ENCODE assay signal across 8 cellular contexts in genomic region chr6:170296423-170296745, GRCh38. TPM values are rescaled to one million over a fixed set of nuclear protein-coding genes. Genes with fewer than 3 reads are reported as not detected.
DNase-seq lines count a peak whose midpoint lies in the region; ATAC-seq, FAIRE-seq and TF ChIP-seq lines count a peak whose summit lies in the region.
"Had no signal": no experiment of that assay in that cellular context is flagged by ENCODE, and none has a peak within 500 bp of the region (broad histone marks: within the 10 kb centered on the region; RNA-seq: fewer than 3 reads in every experiment).

No MANE protein-coding gene starts in this region.

- H3K27ac ChIP-seq in HCT116 (ENCODE audit: low read depth, low read length) (no peak overlapping the region; the same call in 1 of the 2 replicates), RWPE2 (ENCODE audit: poor library complexity, severe bottlenecking) (no peak overlapping the region), iPS-18a (ENCODE audit: low read length) (no peak overlapping the region), small intestine (ENCODE audit: low read depth in 1 of 2, low read length in 1 of 2) (peak overlapping the region in 1 of 2 donors; percentile 62)

- H3K4me1 ChIP-seq in HCT116 (ENCODE audit: control insufficient read depth in 1 of 2, insufficient read depth in 2 of 2, low read length in 2 of 2) (peaks cover 4 to 14% of the 10 kb centered on the region in 2 experiments; a peak in 2 of 4 replicates), RWPE2 (ENCODE audit: insufficient read depth, poor library complexity, severe bottlenecking) (no peaks in the 10 kb centered on the region), iPS-18a (ENCODE audit: control insufficient read depth, low read depth, low read length) (peaks cover 51% of the 10 kb centered on the region), small intestine (ENCODE audit: control insufficient read depth in 2 of 2, insufficient read depth in 1 of 2, low read depth in 1 of 2, low read length in 1 of 2) (peaks cover 0 to 7% of the 10 kb centered on the region in 2 donors)

- no peaks in the 10 kb centered on the region for H4K20me1 ChIP-seq in HCT116 (ENCODE audit: insufficient read depth)

- DNase-seq in HCT116 (ENCODE audit: low read depth, low spot score) (no peak), RWPE2 (ENCODE audit: low spot score) (no peak), small intestine (no peak), NCI-H82 (lab: John Stamatoyannopoulos, UW) (no peak), T1000 (lab: John Stamatoyannopoulos, UW) (no peak)

- intact Hi-C loops in HCT116 (cut with micrococcal nuclease) = loop anchor here (10.0 kb wide), 1 partner anchor 228 kb away; no protein-coding TSS in a partner anchor

- H3K36me3 ChIP-seq in HCT116 (ENCODE audit: control insufficient read depth in 1 of 2, insufficient read depth in 2 of 2, low read length in 2 of 2) (no peaks in the 10 kb centered on the region), RWPE2 (ENCODE audit: low read depth) (no peaks in the 10 kb centered on the region), iPS-18a (ENCODE audit: control insufficient read depth, low read depth, low read length) (no peaks in the 10 kb centered on the region), small intestine (ENCODE audit: control insufficient read depth in 2 of 2, insufficient read depth in 2 of 2, low read length in 2 of 2) (no peaks in the 10 kb centered on the region)

- POLR2A ChIA-PET in HCT116 (lab: Charles Lee) = no interaction called here

- CTCF ChIA-PET in HCT116 (lab: Charles Lee) = no interaction called here

- TF ChIP-seq POLR2A in HCT116 (IDR thresholded peaks at IDR 0.05; ENCODE audit: borderline replicate concordance, extremely low read depth, insufficient read depth, insufficient read length) = no peak

- RAD21 ChIA-PET in HCT116 (lab: Charles Lee; ENCODE audit: low non-redundant PET in 1 of 2, low total read pairs in 2 of 2, uncharacterized antibody in 2 of 2, unreplicated experiment in 2 of 2) = no interaction called here

- no peak for FAIRE-seq in small intestine (lab: Jason Lieb, UNC)
- FAIRE-seq: RCC 7860 had no signal

- no peak overlapping the region for H2AFZ ChIP-seq in HCT116 (ENCODE audit: low read depth, low read length, poor library complexity, severe bottlenecking)

- no TSS peak for BruUV-seq in HCT116 (replicated peaks; lab: Mats Ljungman, UMichigan)

- 1 to 4% (median 2%) methylated on average over 25 to 47 of the region's 47 CpGs for WGBS in small intestine, 3 donors

- no peak overlapping the region for H3K9ac ChIP-seq in HCT116 (ENCODE audit: low read length)
- peak overlapping the region; percentile 41 for H3K9ac ChIP-seq in iPS-18a (ENCODE audit: low read length)

- H3K27me3 ChIP-seq in HCT116 (ENCODE audit: insufficient read depth, low read length) = peaks cover 4% of the 10 kb centered on the region; the same call in 1 of the 2 replicates
- peaks cover 6% of the 10 kb centered on the region for H3K27me3 ChIP-seq in RWPE2 (ENCODE audit: insufficient read depth, poor library complexity, severe bottlenecking)
- peaks cover 65% of the 10 kb centered on the region for H3K27me3 ChIP-seq in iPS-18a (ENCODE audit: control insufficient read depth, insufficient read depth, low read length)
- peaks cover 0 to 37% of the 10 kb centered on the region in 2 donors for H3K27me3 ChIP-seq in small intestine (ENCODE audit: control insufficient read depth in 2 of 2, insufficient read depth in 2 of 2, low read length in 2 of 2)

- no peaks in the 10 kb centered on the region for H3K9me2 ChIP-seq in HCT116 (ENCODE audit: insufficient read depth)

- H3K79me2 ChIP-seq in HCT116 (ENCODE audit: insufficient read depth, low read length) = no peaks in the 10 kb centered on the region

- peak overlapping the region; percentile 91 for H3K4me2 ChIP-seq in HCT116 (ENCODE audit: low read length)

- no peak for TF ChIP-seq RAD21 in HCT116 (IDR thresholded peaks at IDR 0.05; ENCODE audit: low read depth)

- TF ChIP-seq CTCF in HCT116 (IDR thresholded peaks at IDR 0.05 in 2 of 3, conservative IDR thresholded peaks at IDR 0.05 in 1 of 3; ENCODE audit: borderline replicate concordance in 1 of 3, insufficient read depth in 1 of 3, low read depth in 2 of 3, low read length in 2 of 3) (no peak), RWPE2 (IDR thresholded peaks at IDR 0.05; ENCODE audit: poor library complexity, severe bottlenecking) (no peak)

- H3K9me3 ChIP-seq in HCT116 (ENCODE audit: control insufficient read depth in 1 of 2, insufficient read depth in 1 of 2, low read depth in 1 of 2, low read length in 2 of 2) (peaks cover 0 to 6% of the 10 kb centered on the region in 2 experiments; a peak in 1 of 4 replicates), RWPE2 (ENCODE audit: severe bottlenecking) (no peaks in the 10 kb centered on the region), iPS-18a (ENCODE audit: control insufficient read depth, low read depth, low read length) (no peaks in the 10 kb centered on the region), small intestine (ENCODE audit: control insufficient read depth, low read depth) (no peaks in the 10 kb centered on the region)

- ATAC-seq in HCT116 (no peak), RWPE2 (ENCODE audit: low read depth) (no peak), GM18861 (IDR thresholded peaks at IDR 0.05; ENCODE audit: unreplicated experiment) (no peak)

- H3K4me3 ChIP-seq in HCT116 (replicated peaks in 1 of 2; ENCODE audit: low read depth in 1 of 2, low read length in 2 of 2) = no peak overlapping the region
- H3K4me3 ChIP-seq in RWPE2 (ENCODE audit: severe bottlenecking) = peak overlapping the region; percentile 30
- H3K4me3 ChIP-seq in iPS-18a (ENCODE audit: low read length) = peak overlapping the region; percentile 42
- H3K4me3 ChIP-seq in small intestine (ENCODE audit: low read depth in 1 of 2, low read length in 2 of 2) = peak overlapping the region; percentile 17 to 41

TF ChIP-seq in HCT116, 20 proteins besides CTCF, POLR2A, EP300 and RAD21:
- TF ChIP-seq EGR1 (IDR thresholded peaks at IDR 0.05; ENCODE audit: low read depth) (no peak), ZNF274 (IDR thresholded peaks at IDR 0.05; ENCODE audit: low read depth, low read length) (no peak), EZH2phosphoT487 (IDR thresholded peaks at IDR 0.05; ENCODE audit: borderline replicate concordance) (no peak), CEBPB (IDR thresholded peaks at IDR 0.05; ENCODE audit: low read depth) (no peak), SIN3A (IDR thresholded peaks at IDR 0.05; ENCODE audit: low read depth) (no peak), FOSL1 (IDR thresholded peaks at IDR 0.05; ENCODE audit: low read depth) (no peak), SRF (IDR thresholded peaks at IDR 0.05; ENCODE audit: low read depth) (no peak), ZFX (IDR thresholded peaks at IDR 0.05) (no peak), POLR2AphosphoS5 (IDR thresholded peaks at IDR 0.05; ENCODE audit: low read depth, low read length) (no peak)

RNA-seq across cellular contexts. Expression of gene DLL1, which starts 5.5 kb away (rescaled TPM):
- total RNA-seq in HCT116 (2021; ENCODE audit: unreplicated experiment) = 5.3 TPM
- polyA plus RNA-seq in HCT116 (2012) = 3.3 and 3.9 TPM in 2 replicates
- polyA plus RNA-seq in small intestine = 10 to 100 TPM in 1 of 3 donors, 1 to 10 TPM in 1, under 1 TPM in 1; 0.81 to 16.5 (median 1.8) TPM

RNA-seq across cellular contexts. Expression of gene FAM120B, which starts 10.2 kb away (rescaled TPM):
- total RNA-seq in HCT116 (2021; ENCODE audit: unreplicated experiment) = 25.2 TPM
- 12.7 and 15.7 TPM in 2 replicates for polyA plus RNA-seq in HCT116 (2012)
- polyA plus RNA-seq in small intestine = 10 to 100 TPM in 2 of 3 donors, 1 to 10 TPM in 1; 6.5 to 11.0 (median 10.2) TPM

Comparison
In these comparisons a context has a peak if more than half of its experiments do, and no peak if none do; other contexts are left out.
1. H3K4me3 ChIP-seq: peak in RWPE2 (single experiment), iPS-18a (single experiment) and small intestine (2 of 2); none in HCT116 (0 of 2).